In genomic region chr3:48609088-48610005, GRCh38 we compare ENCODE assay signal across 8 cellular contexts.
DNase-seq lines count a peak whose midpoint lies in the region; ATAC-seq lines count a peak whose summit lies in the region.

Gene UQCRC1, minus strand, starts transcription at chr3:48609646. Its CDS starts 26 bp downstream, at chr3:48609620.

- peak within 1 kb of the TSS; percentile 99 to 100 for H3K4me3 Mint-ChIP-seq in effector memory CD8-positive, alpha-beta T cell
- peak within 1 kb of the TSS; percentile 100 for H3K4me3 Mint-ChIP-seq in memory B cell

- H3K9me3 Mint-ChIP-seq in effector memory CD8-positive, alpha-beta T cell: no peaks in the 10 kb centered on the region
- no peaks in the 10 kb centered on the region for H3K9me3 Mint-ChIP-seq in memory B cell

- ATAC-seq in GM19468 (IDR thresholded peaks at IDR 0.05; ENCODE audit: extremely low read depth, unreplicated experiment) (peak; percentile 92), memory B cell (ENCODE audit: low read depth) (peak; percentile 98)
- peak; percentile 98 for ATAC-seq in effector memory CD8-positive, alpha-beta T cell (replicated peaks)

- H3K4me1 Mint-ChIP-seq in effector memory CD8-positive, alpha-beta T cell (ENCODE audit: low read depth in 2 of 2): peaks cover 8 to 15% of the 10 kb centered on the region in 2 donors
- H3K4me1 Mint-ChIP-seq in memory B cell: peaks cover 9% of the 10 kb centered on the region

- no peaks in the 10 kb centered on the region for H3K27me3 Mint-ChIP-seq in effector memory CD8-positive, alpha-beta T cell
- no peaks in the 10 kb centered on the region for H3K27me3 Mint-ChIP-seq in memory B cell

- DNase-seq in COR-L47 (lab: John Stamatoyannopoulos, UW): peak; percentile 72
- DNase-seq in HS-5 (ENCODE audit: low read depth): peak; percentile 70
- peak; percentile 89 to 94 for DNase-seq in NOMO-1 (lab: John Stamatoyannopoulos, UW; ENCODE audit: unreplicated experiment in 2 of 2)
- DNase-seq in activated CD8-positive, alpha-beta memory T cell treated with anti-CD3 and anti-CD28 coated beads for 4 hours (ENCODE audit: low read depth in 2 of 2): peak; percentile 81 to 86
- peak; percentile 88 to 91 (median 89) for DNase-seq in effector memory CD8-positive, alpha-beta T cell
- DNase-seq in memory B cell (ENCODE audit: low spot score in 2 of 2): peak; percentile 88 to 91
- DNase-seq in stimulated activated CD8-positive, alpha-beta memory T cell treated with anti-CD3 and anti-CD28 coated beads, Interleukin-12 subunit alpha, Interleukin-12 subunit beta, amount 100 ng/mL, for 24 hours (ENCODE audit: extremely low read depth): peak; percentile 78

- peaks cover 26% of the 10 kb centered on the region for H3K36me3 Mint-ChIP-seq in effector memory CD8-positive, alpha-beta T cell (ENCODE audit: insufficient read depth)
- peaks cover 6% of the 10 kb centered on the region for H3K36me3 Mint-ChIP-seq in memory B cell

- peak within 1 kb of the TSS; percentile 98 to 100 for H3K27ac Mint-ChIP-seq in effector memory CD8-positive, alpha-beta T cell
- H3K27ac Mint-ChIP-seq in memory B cell: peak within 1 kb of the TSS; percentile 99

Comparison
In these comparisons a context has a peak if more than half of its experiments do, and no peak if none do; other contexts are left out.
1. Peak in every context shown above with its lines: DNase-seq and ATAC-seq.